ENCODE assay signal across 9 cellular contexts in genomic region chr13:30792257-30793000, GRCh38. TPM values are rescaled to one million over a fixed set of nuclear protein-coding genes. Genes with fewer than 3 reads are reported as not detected.
DNase-seq lines count a peak whose midpoint lies in the region; ATAC-seq and TF ChIP-seq lines count a peak whose summit lies in the region.
"Had no signal": no experiment of that assay in that cellular context is flagged by ENCODE, and none has a peak within 500 bp of the region (broad histone marks: within the 10 kb centered on the region; RNA-seq: fewer than 3 reads in every experiment).

No MANE protein-coding gene starts in this region.

- DNase-seq in HFFc6 (peak; percentile 91), adrenal gland (peak; percentile 84 to 96 (median 92)), left ventricle myocardium inferior (peak; percentile 77), retinal pigment epithelial cell (ENCODE audit: low read depth) (peak; percentile 94), NAMALWA (ENCODE audit: low spot score) (no peak)
- DNase-seq in activated CD4-positive, alpha-beta T cell treated with anti-CD3 and anti-CD28 coated beads for 4 hours, result no peak
- DNase-seq in activated effector memory CD4-positive, alpha-beta T cell treated with Interleukin-2 at 50 U/mL for 16 hours, result no peak
- DNase-seq: naive B cell had no signal

- no peaks in the 10 kb centered on the region for H3K27me3 ChIP-seq in adrenal gland
- no peaks in the 10 kb centered on the region for H3K27me3 ChIP-seq in left ventricle myocardium inferior (ENCODE audit: low read depth)

- no peaks in the 10 kb centered on the region; the same call in 1 of the 2 replicates for H3K27me3 Mint-ChIP-seq in HFFc6 (ENCODE audit: insufficient read depth)
- H3K27me3 Mint-ChIP-seq: naive B cell had no signal

- H3K9me3 ChIP-seq in adrenal gland (replicated peaks in 1 of 3) (no peaks in the 10 kb centered on the region), left ventricle myocardium inferior (replicated peaks) (no peaks in the 10 kb centered on the region)

- H3K4me1 Mint-ChIP-seq in HFFc6 (ENCODE audit: low read depth), result peaks cover 54% of the 10 kb centered on the region

- H3K4me1 ChIP-seq in adrenal gland (replicated peaks in 1 of 2) (peaks cover 11 to 31% of the 10 kb centered on the region in 2 donors), left ventricle myocardium inferior (peaks cover 22% of the 10 kb centered on the region)

- H3K36me3 ChIP-seq in adrenal gland (replicated peaks in 1 of 2), result no peaks in the 10 kb centered on the region
- no peaks in the 10 kb centered on the region for H3K36me3 ChIP-seq in left ventricle myocardium inferior

- peak overlapping the region; percentile 71 for H3K27ac Mint-ChIP-seq in HFFc6

- H3K4me3 ChIP-seq in adrenal gland (no peak overlapping the region), left ventricle myocardium inferior (no peak overlapping the region), retinal pigment epithelial cell (ENCODE audit: low read length) (no peak overlapping the region)

- H3K36me3 Mint-ChIP-seq in HFFc6 (ENCODE audit: low read depth), result no peaks in the 10 kb centered on the region

- H3K9me3 Mint-ChIP-seq in HFFc6, result no peaks in the 10 kb centered on the region
- H3K9me3 Mint-ChIP-seq: naive B cell had no signal

- no peak for TF ChIP-seq POLR2A in adrenal gland (IDR thresholded peaks at IDR 0.05)

- intact Hi-C loops in adrenal gland (cut with DNase I), result loop anchor here (5.0 to 10.0 kb wide), 2 partner anchors 80 to 318 kb away; no protein-coding TSS in a partner anchor
- intact Hi-C loops in left ventricle myocardium inferior (cut with micrococcal nuclease), result no loop called here

- no peak for ATAC-seq in HG03442 (IDR thresholded peaks at IDR 0.05; ENCODE audit: unreplicated experiment)

- peak overlapping the region in 3 of 5 donors; percentile 39 to 69 (median 40) for H3K27ac ChIP-seq in adrenal gland
- peak overlapping the region; percentile 72 for H3K27ac ChIP-seq in left ventricle myocardium inferior (replicated peaks)

- WGBS in adrenal gland, 4 donors, result 21 to 39% (median 35%) methylated on average over 11 to 12 of the region's 12 CpGs

- peak overlapping the region; percentile 73 for H3K4me3 Mint-ChIP-seq in HFFc6
- H3K4me3 Mint-ChIP-seq: naive B cell had no signal

- TF ChIP-seq CTCF in HFFc6 (IDR thresholded peaks at IDR 0.05) (peak; percentile 75), adrenal gland (IDR thresholded peaks at IDR 0.05) (peak in 5 of 6 experiments; percentile 41 to 58 (median 46)), left ventricle myocardium inferior (IDR thresholded peaks at IDR 0.05; ENCODE audit: borderline replicate concordance) (peak; percentile 29), retinal pigment epithelial cell (conservative IDR thresholded peaks at IDR 0.05; ENCODE audit: low read depth, low read length) (peak; percentile 63)

RNA-seq across cellular contexts. Expression of gene ALOX5AP, which starts 57.1 kb away (rescaled TPM):
- total RNA-seq in HFFc6 (2021; fragmentation: NEBNext Ultra II Directional; extraction: Animal tissue kit (Norgen Biotek cat#: 25700)), result not detected
- total RNA-seq in adrenal gland (100 to 1,000 TPM in 1 of 8 donors, 10 to 100 TPM in 7; 21.1 to 122 (median 44.2) TPM), left ventricle myocardium inferior (7.2 TPM)
- polyA plus RNA-seq in adrenal gland, result 10 to 100 TPM in 1 of 3 donors, 1 to 10 TPM in 2; 6.3 to 42.8 (median 7.1) TPM

Comparison
In these comparisons a context has a peak if more than half of its experiments do, and no peak if none do; other contexts are left out.
1. DNase-seq: peak in HFFc6 (single experiment), adrenal gland (7 of 7), left ventricle myocardium inferior (single experiment) and retinal pigment epithelial cell (single experiment); none in activated CD4-positive, alpha-beta T cell treated with anti-CD3 and anti-CD28 coated beads for 4 hours (0 of 2), activated effector memory CD4-positive, alpha-beta T cell treated with Interleukin-2 at 50 U/mL for 16 hours (single experiment) and NAMALWA (single experiment).
2. Peak in every context shown above with its lines, with median percentiles within 50 percentile points of each other: CTCF ChIP-seq.